Comparison of ENCODE assay signal across 7 cellular contexts in the genomic region with DNA sequence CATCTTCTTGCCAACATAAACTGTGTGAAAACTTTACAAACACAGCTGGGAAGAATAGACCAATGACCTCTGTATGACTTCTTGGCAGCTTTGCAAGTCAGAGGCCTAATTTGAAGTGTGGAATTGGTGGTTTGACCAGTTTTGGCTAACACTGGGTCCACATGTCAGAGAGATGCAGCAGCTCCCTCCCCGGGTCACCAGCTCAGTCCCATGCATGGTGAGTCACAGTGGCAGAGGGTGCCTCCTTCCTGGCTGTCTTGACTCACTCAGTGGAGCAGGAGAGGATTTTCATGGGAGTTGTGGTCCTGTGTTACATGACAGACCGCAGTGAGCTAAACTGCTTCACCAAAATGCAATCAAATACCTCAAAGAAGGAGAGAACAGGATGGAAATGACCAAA. TPM values are rescaled to one million over a fixed set of nuclear protein-coding genes. Genes with fewer than 3 reads are reported as not detected.
DNase-seq lines count a peak whose midpoint lies in the region; ATAC-seq, FAIRE-seq and TF ChIP-seq lines count a peak whose summit lies in the region.

No MANE protein-coding gene starts in this region.

- ATAC-seq in GM19328 (IDR thresholded peaks at IDR 0.05; ENCODE audit: unreplicated experiment), result peak; percentile 71
- ATAC-seq in HG03565 (IDR thresholded peaks at IDR 0.05; ENCODE audit: unreplicated experiment), result peak; percentile 34

- H3K36me3 ChIP-seq in bronchial epithelial cell (ENCODE audit: control insufficient read depth, insufficient read depth, low read length), result no peaks in the 10 kb centered on the region

- no peak overlapping the region for H3K4me3 ChIP-seq in bronchial epithelial cell (ENCODE audit: low read depth, low read length)

- FAIRE-seq in bronchial epithelial cell (lab: Jason Lieb, UNC), result no peak

- H3K27me3 ChIP-seq in bronchial epithelial cell (ENCODE audit: control insufficient read depth, insufficient read depth, low read length), result no peaks in the 10 kb centered on the region

- TF ChIP-seq CTCF in bronchial epithelial cell (IDR thresholded peaks at IDR 0.05; ENCODE audit: insufficient read depth, low read length, severe bottlenecking), result no peak

- DNase-seq in bronchial epithelial cell (ENCODE audit: low read depth) (peak; percentile 57), smooth muscle cell of the brain vasculature (ENCODE audit: low read depth, low spot score) (peak; percentile 76), SHP77 treated with DMSO at 0.1 percent for 48 hours (lab: John Stamatoyannopoulos, UW) (no peak), NCI-H748 treated with DMSO at 0.1 percent for 48 hours (lab: John Stamatoyannopoulos, UW) (no peak)
- no peak for DNase-seq in stimulated activated naive CD4-positive, alpha-beta T cell treated with Interleukin-2 at 50 U/mL for 16 hours (lab: John Stamatoyannopoulos, UW)

RNA-seq across cellular contexts. Expression of gene STARD3NL, which starts 8.2 kb away (rescaled TPM):
- 29.4 and 35.0 TPM in 2 replicates for total RNA-seq in bronchial epithelial cell

Comparison
In these comparisons a context has a peak if more than half of its experiments do, and no peak if none do; other contexts are left out.
1. DNase-seq: peak in bronchial epithelial cell (single experiment) and smooth muscle cell of the brain vasculature (single experiment); none in SHP77 treated with DMSO at 0.1 percent for 48 hours (single experiment), NCI-H748 treated with DMSO at 0.1 percent for 48 hours (single experiment) and stimulated activated naive CD4-positive, alpha-beta T cell treated with Interleukin-2 at 50 U/mL for 16 hours (single experiment).